ENCODE assay signal across 8 cellular contexts in the genomic region with DNA sequence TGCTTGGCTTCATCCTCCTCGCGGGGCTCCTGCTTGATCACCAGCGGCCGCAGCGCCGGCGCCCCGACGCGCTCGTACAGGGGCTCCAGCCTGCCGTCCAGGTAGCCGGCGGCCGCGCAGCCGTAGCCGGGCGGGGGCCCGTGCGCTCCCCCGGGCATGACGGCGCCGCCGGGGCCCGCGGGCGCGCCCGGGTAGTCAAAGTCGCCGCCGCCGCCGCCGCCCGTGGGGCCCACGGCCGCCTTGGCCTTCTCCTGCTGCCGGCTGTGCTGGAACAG. TPM values are rescaled to one million over a fixed set of nuclear protein-coding genes. Genes with fewer than 3 reads are reported as not detected.
DNase-seq lines count a peak whose midpoint lies in the region; ATAC-seq and TF ChIP-seq lines count a peak whose summit lies in the region.

No MANE protein-coding gene starts in this region.

- peaks cover 14% of the 10 kb centered on the region for H3K27me3 Mint-ChIP-seq in memory B cell

- peak; percentile 55 for DNase-seq in DMS 273 (lab: John Stamatoyannopoulos, UW; ENCODE audit: unreplicated experiment)
- no peak for DNase-seq in DMS 273 treated with DMSO at 0.1 percent for 48 hours (lab: John Stamatoyannopoulos, UW)
- peak in 1 of 61 donors; percentile 54 for DNase-seq in caudate nucleus (lab: John Stamatoyannopoulos, UW)
- no peak for DNase-seq in memory B cell (ENCODE audit: low spot score in 2 of 2)
- no peak for DNase-seq in transverse colon
- no peak for DNase-seq in UCSD-AML1 (lab: John Stamatoyannopoulos, UW; ENCODE audit: unreplicated experiment)
- DNase-seq in NCI-H2171 treated with DMSO at 0.1 percent for 48 hours (lab: John Stamatoyannopoulos, UW), result no peak

- H3K27ac Mint-ChIP-seq in memory B cell, result no peak overlapping the region

- H3K4me3 ChIP-seq in transverse colon, result peak overlapping the region; percentile 55 to 78 (median 71)

- H3K27ac ChIP-seq in caudate nucleus (ENCODE audit: low read depth, low read length) (peak overlapping the region; percentile 36), transverse colon (peak overlapping the region; percentile 90 to 94 (median 92))

- no peaks in the 10 kb centered on the region for H3K9me3 Mint-ChIP-seq in memory B cell

- no peaks in the 10 kb centered on the region for H3K36me3 Mint-ChIP-seq in memory B cell

- WGBS in transverse colon (ENCODE audit: low coverage in 1 of 2), 2 donors, result 3% methylated on average over 36 of the region's 41 CpGs; no CpG with 5 or more reads in 1 of the 2 donors

- no peak for ATAC-seq in memory B cell (ENCODE audit: low read depth)
- ATAC-seq in GM21367 (IDR thresholded peaks at IDR 0.05; ENCODE audit: unreplicated experiment), result no peak

- no peak for TF ChIP-seq EP300 in transverse colon (IDR thresholded peaks at IDR 0.05; ENCODE audit: low read depth)

- H3K36me3 ChIP-seq in transverse colon, result no peaks in the 10 kb centered on the region

- no peaks in the 10 kb centered on the region for H3K9me3 ChIP-seq in transverse colon

- intact Hi-C loops in transverse colon (cut with DNase I; ENCODE audit: low total_unique reads), result loop anchor here (2.0 to 10.0 kb wide), 2 partner anchors 67 to 71 kb away; a partner anchor contains a TSS

- H3K4me3 Mint-ChIP-seq in memory B cell, result peak overlapping the region; percentile 50

- H3K27me3 ChIP-seq in transverse colon, result peaks cover 9% of the 10 kb centered on the region

- TF ChIP-seq POLR2A in transverse colon (IDR thresholded peaks at IDR 0.05), result no peak

- H3K4me1 Mint-ChIP-seq in memory B cell, result peaks cover 4% of the 10 kb centered on the region

- in situ Hi-C loops in transverse colon (cut with MboI; ENCODE audit: low pct_ligation_motif_present in 1 of 4, low pct_unique_long_range_greater_than_20kb in 1 of 4, low sequenced_read_pairs in 3 of 4), result no loop called here

- H3K4me1 ChIP-seq in transverse colon, result peaks cover 7 to 60% (median 26%) of the 10 kb centered on the region in 4 donors

- TF ChIP-seq CTCF in transverse colon (IDR thresholded peaks at IDR 0.05), result no peak

RNA-seq across cellular contexts. Expression of a gene that starts 0.5 kb away (rescaled TPM):
- 10 to 100 TPM; 69.4 to 84.2 (median 77.3) TPM for total RNA-seq in transverse colon
